ENCODE assay signal across 19 cellular contexts in the genomic region with DNA sequence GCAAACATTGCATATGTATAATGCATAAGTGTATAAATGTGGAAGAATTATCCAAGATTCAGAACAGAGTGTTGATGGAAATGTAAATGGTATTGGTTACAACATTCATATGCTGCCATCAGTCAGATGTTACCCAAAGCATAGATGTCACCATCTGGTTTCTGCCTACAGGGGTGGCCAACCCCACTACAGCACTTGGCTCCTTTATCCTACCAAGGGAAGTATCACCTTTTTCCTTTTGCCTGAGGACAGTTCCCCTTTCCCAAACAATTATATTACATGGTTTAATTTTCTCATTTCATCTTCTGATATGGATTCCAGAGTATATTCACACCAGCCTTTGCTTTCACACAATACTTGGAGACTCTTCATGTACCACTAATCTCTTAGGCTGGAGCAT. TPM values are rescaled to one million over a fixed set of nuclear protein-coding genes. Genes with fewer than 3 reads are reported as not detected.
"Had no signal": no experiment of that assay in that cellular context is flagged by ENCODE, and none has a peak within 500 bp of the region (broad histone marks: within the 10 kb centered on the region; RNA-seq: fewer than 3 reads in every experiment).

No MANE protein-coding gene starts in this region.

- H3K9me3 ChIP-seq: SK-N-SH had no signal

- ATAC-seq: HepG2, T-cell had no signal

- H3K4me3 Mint-ChIP-seq: T-cell had no signal

- DNase-seq: IMR-90, Kasumi-1, MM.1S, NCI-H1092 treated with DMSO at 0.1 percent for 48 hours, NCI-H1436, NCI-H187, NCI-H2029, NCI-H2081 treated with DMSO at 0.1 percent for 48 hours, NCI-H2227 treated with DMSO at 0.1 percent for 48 hours, NCI-H526 treated with DMSO at 0.1 percent for 48 hours, NCI-H774, Right ventricle myocardium superior, RPMI8226, SIG-M5, SK-N-SH, SW 1271, T-cell had no signal

- H3K27ac ChIP-seq: KMS-11 had no signal

- H3K36me3 Mint-ChIP-seq: T-cell had no signal

- H3K27ac Mint-ChIP-seq: T-cell had no signal

- H3K9me3 Mint-ChIP-seq: T-cell had no signal

- H3K4me1 Mint-ChIP-seq: T-cell had no signal

RNA-seq across cellular contexts. Expression of a gene that starts 11.8 kb away (rescaled TPM):
- total RNA-seq: T-cell had no signal
